Comparison of ENCODE assay signal across 22 cellular contexts in the genomic region with DNA sequence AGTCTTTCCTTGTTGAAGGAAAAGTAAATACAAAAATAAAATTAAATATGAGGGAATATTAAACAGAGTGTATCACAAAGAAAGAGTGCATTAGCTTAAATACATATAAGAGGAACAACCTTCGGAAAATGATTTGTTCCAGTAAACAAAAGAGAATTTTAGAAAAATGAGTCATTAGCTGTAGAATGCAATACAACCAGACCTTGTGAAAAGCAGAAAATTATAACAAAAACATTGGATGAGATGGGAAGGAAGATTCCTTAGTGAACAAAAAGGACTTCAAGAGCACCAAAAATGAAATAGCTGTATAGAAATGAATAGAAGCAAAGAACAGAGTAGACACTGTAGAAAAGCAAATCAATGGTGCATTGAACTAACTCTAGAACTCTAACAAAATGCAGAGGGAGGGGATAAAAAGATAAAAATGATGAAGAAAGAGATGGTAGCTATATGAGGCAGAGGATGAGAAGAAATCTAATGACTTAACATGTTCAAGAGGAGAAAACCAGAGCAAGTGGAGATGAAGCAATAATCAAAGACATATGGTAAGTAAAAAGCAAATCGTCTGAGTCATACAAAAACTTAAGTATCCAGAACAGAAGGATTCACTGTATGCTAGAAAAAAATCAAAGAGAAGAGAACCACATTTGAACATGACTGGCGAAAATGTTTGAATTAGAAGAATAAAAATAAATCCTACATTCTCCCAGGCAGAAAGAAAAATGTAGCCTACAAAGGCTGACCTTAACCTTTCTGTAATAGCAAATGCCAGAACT.
DNase-seq lines count a peak whose midpoint lies in the region; ATAC-seq and TF ChIP-seq lines count a peak whose summit lies in the region.
"Had no signal": no experiment of that assay in that cellular context is flagged by ENCODE, and none has a peak within 500 bp of the region (broad histone marks: within the 10 kb centered on the region; RNA-seq: fewer than 3 reads in every experiment).

No MANE protein-coding gene starts in this region.

- no peaks in the 10 kb centered on the region for H3K9me3 ChIP-seq in SK-N-MC (ENCODE audit: low read depth, low read length)
- no peaks in the 10 kb centered on the region for H3K9me3 ChIP-seq in esophagus muscularis mucosa
- H3K9me3 ChIP-seq: esophagus squamous epithelium, thoracic aorta had no signal

- intact Hi-C loops in esophagus muscularis mucosa (cut with DNase I), result no loop called here

- ATAC-seq in HG02763 (IDR thresholded peaks at IDR 0.05; ENCODE audit: unreplicated experiment), result no peak
- ATAC-seq: activated CD8-positive, alpha-beta memory T cell treated with anti-CD3 and anti-CD28 coated beads, Interleukin-2, amount 10 ng/mL, durations not matched to agents 7 days and 5 days; CD8-positive, alpha-beta T cell; GM23338; left colon had no signal

- DNase-seq in ELR (ENCODE audit: low read depth), result peak; percentile 4
- no peak for DNase-seq in SK-N-MC (ENCODE audit: low read depth, low spot score)
- DNase-seq in fibroblast of gingiva (ENCODE audit: low read depth), result peak; percentile 84
- peak; percentile 55 for DNase-seq in stromal cell of bone marrow (ENCODE audit: low read depth)
- no peak for DNase-seq in caudate nucleus (lab: John Stamatoyannopoulos, UW)
- no peak for DNase-seq in esophagus muscularis mucosa (ENCODE audit: extremely low spot score)
- DNase-seq: activated CD8-positive, alpha-beta memory T cell treated with anti-CD3 and anti-CD28 coated beads, Interleukin-2, amount 10 ng/mL, durations not matched to agents 7 days and 5 days; activated effector memory CD4-positive, alpha-beta T cell treated with Interleukin-2 at 50 U/mL for 16 hours; aorta; CD8-positive, alpha-beta T cell; esophagus squamous epithelium; Karpas-422; left colon; NCI-H345; nucleus accumbens; Right ventricle myocardium superior; sigmoid colon; stimulated activated CD4-positive, alpha-beta T cell treated with anti-CD3 and anti-CD28 coated beads, Interleukin-4, amount 100 ng/mL, for 24 hours had no signal

- no peaks in the 10 kb centered on the region for H3K27me3 ChIP-seq in esophagus muscularis mucosa
- H3K27me3 ChIP-seq: sigmoid colon had no signal

- H3K36me3 ChIP-seq in SK-N-MC (ENCODE audit: insufficient read depth, low read length), result no peaks in the 10 kb centered on the region
- H3K36me3 ChIP-seq in esophagus muscularis mucosa, result no peaks in the 10 kb centered on the region
- H3K36me3 ChIP-seq: esophagus squamous epithelium, sigmoid colon, thoracic aorta had no signal

- TF ChIP-seq POLR2A in esophagus muscularis mucosa (IDR thresholded peaks at IDR 0.05; ENCODE audit: low read depth), result no peak

- no peak overlapping the region for H3K9ac ChIP-seq in SK-N-MC (ENCODE audit: insufficient read length)

- 74% methylated on average over 3 of the region's 3 CpGs for WGBS in esophagus muscularis mucosa

- no peaks in the 10 kb centered on the region for H3K4me1 ChIP-seq in esophagus muscularis mucosa
- H3K4me1 ChIP-seq: esophagus squamous epithelium, sigmoid colon had no signal

- no peak for TF ChIP-seq EP300 in esophagus muscularis mucosa (IDR thresholded peaks at IDR 0.05)

- no peak for TF ChIP-seq CTCF in esophagus muscularis mucosa (IDR thresholded peaks at IDR 0.05)

- H3K4me3 ChIP-seq in SK-N-MC (no peak overlapping the region), esophagus muscularis mucosa (no peak overlapping the region)
- H3K4me3 ChIP-seq: esophagus squamous epithelium, GM23338, sigmoid colon, thoracic aorta had no signal

- H3K27ac ChIP-seq in SK-N-MC, result peak overlapping the region; percentile 80
- H3K27ac ChIP-seq in caudate nucleus (ENCODE audit: low read depth, low read length), result no peak overlapping the region
- H3K27ac ChIP-seq in esophagus muscularis mucosa (replicated peaks in 1 of 4), result no peak overlapping the region
- H3K27ac ChIP-seq: esophagus squamous epithelium, HL-60, sigmoid colon, thoracic aorta had no signal

Comparison
In these comparisons a context has a peak if more than half of its experiments do, and no peak if none do; other contexts are left out.
1. DNase-seq: peak in ELR (single experiment), fibroblast of gingiva (single experiment) and stromal cell of bone marrow (single experiment); none in SK-N-MC (single experiment), caudate nucleus (0 of 61) and esophagus muscularis mucosa (single experiment).